ENCODE assay signal across 8 cellular contexts in the genomic region with DNA sequence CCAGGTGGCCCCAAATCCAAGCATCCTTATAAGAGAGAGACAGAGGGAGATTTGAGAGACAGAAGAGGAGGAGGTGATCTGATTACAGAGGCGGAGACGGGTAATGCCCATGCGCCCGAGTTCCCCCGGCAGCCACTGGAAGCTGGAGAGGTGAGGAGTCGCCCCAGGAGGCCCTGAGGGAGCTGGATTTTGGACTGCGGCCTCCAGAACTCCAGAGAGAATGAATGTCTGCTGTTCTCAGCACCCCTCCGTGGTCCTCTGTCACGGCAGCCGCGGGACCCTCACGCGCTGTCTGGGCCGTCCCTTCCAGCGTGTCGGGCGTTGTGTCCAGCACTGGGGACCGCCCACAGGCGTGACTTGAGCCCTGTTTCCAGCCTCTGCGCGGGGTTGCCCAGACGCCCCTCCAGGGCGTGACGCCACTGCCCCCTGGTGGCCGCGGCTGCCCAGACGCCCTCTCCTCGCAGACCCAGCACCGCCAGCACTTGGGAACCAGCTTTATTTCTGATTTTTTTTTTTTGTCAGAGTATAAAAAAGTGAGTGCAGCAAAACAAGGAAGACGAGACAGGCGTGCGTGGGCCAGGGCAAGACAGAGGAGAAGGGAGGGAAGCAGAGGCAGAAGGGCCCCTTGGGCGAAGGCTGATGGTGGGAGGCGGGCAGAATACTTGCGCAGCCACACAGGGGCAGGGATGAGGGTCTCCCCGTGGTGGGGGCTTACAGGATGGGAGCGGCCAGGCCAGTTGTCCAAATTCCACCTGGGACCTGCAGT. TPM values are rescaled to one million over a fixed set of nuclear protein-coding genes. Genes with fewer than 3 reads are reported as not detected.
DNase-seq lines count a peak whose midpoint lies in the region; ATAC-seq and TF ChIP-seq lines count a peak whose summit lies in the region.

No MANE protein-coding gene starts in this region.

- H3K27me3 ChIP-seq in dorsolateral prefrontal cortex (peaks cover 0 to 13% (median 0%) of the 10 kb centered on the region in 45 donors), liver (ENCODE audit: control insufficient read depth in 4 of 4, insufficient read depth in 4 of 4, low read length in 3 of 4) (no peaks in the 10 kb centered on the region)

- DNase-seq in COLO668 (lab: John Stamatoyannopoulos, UW; ENCODE audit: unreplicated experiment) (peak; percentile 87), NCI-H748 (lab: John Stamatoyannopoulos, UW; ENCODE audit: unreplicated experiment) (peak; percentile 76), dorsolateral prefrontal cortex (peak; percentile 67 to 92 (median 86))
- DNase-seq in activated CD4-positive, alpha-beta T cell treated with anti-CD3 and anti-CD28 coated beads, Interleukin-2, amount 50 U/mL, for 48 hours, result peak; percentile 84
- peak; percentile 78 for DNase-seq in stimulated activated CD4-positive, alpha-beta T cell treated with anti-CD3 and anti-CD28 coated beads, Interleukin-4, amount 100 ng/mL, for 24 hours

- TF ChIP-seq RAD21 in liver (IDR thresholded peaks at IDR 0.05), result peak; percentile 94 to 97

- H3K4me3 ChIP-seq in dorsolateral prefrontal cortex (peak overlapping the region in 55 of 59 donors; percentile 7 to 63 (median 38)), liver (ENCODE audit: low read depth in 1 of 3, low read length in 3 of 3) (peak overlapping the region in 2 of 3 donors; percentile 30 to 40)

- H3K9me3 ChIP-seq in liver (ENCODE audit: control insufficient read depth in 4 of 4, low read length in 3 of 4), result no peaks in the 10 kb centered on the region

- H3K9ac ChIP-seq in liver (ENCODE audit: low read depth in 1 of 2, low read length in 2 of 2), result peak overlapping the region in 1 of 2 donors; percentile 28

- 12% methylated on average over 37 of the region's 37 CpGs for WGBS in liver

- peaks cover 13 to 56% (median 36%) of the 10 kb centered on the region in 4 donors for H3K4me1 ChIP-seq in liver (ENCODE audit: control insufficient read depth in 4 of 4, insufficient read depth in 4 of 4, low read length in 3 of 4)

- H3K36me3 ChIP-seq in liver (ENCODE audit: control insufficient read depth in 4 of 4, insufficient read depth in 3 of 4, low read depth in 1 of 4, low read length in 3 of 4), result no peaks in the 10 kb centered on the region

- intact Hi-C loops in dorsolateral prefrontal cortex (cut with DNase I), result loop anchor here (2.0 to 10.0 kb wide), 7 partner anchors 63 to 437 kb away; partner anchors contain the start of genes ABHD16B (in 1 of the 2), PTK6 (in 1 of the 2) and TPD52L2 (in 1 of the 2)

- ATAC-seq in HG02610 (IDR thresholded peaks at IDR 0.05; ENCODE audit: unreplicated experiment) (peak; percentile 31), GM21737 (IDR thresholded peaks at IDR 0.05; ENCODE audit: unreplicated experiment) (no peak)

- peak overlapping the region in 53 of 59 donors; percentile 6 to 88 (median 61) for H3K27ac ChIP-seq in dorsolateral prefrontal cortex
- peak overlapping the region; percentile 65 to 66 for H3K27ac ChIP-seq in liver (ENCODE audit: low read depth in 1 of 2, low read length in 2 of 2)

- TF ChIP-seq CTCF in dorsolateral prefrontal cortex (IDR thresholded peaks at IDR 0.05 in 54 of 56, conservative IDR thresholded peaks at IDR 0.05 in 2 of 56; ENCODE audit: low read depth in 1 of 56, partially characterized antibody in 56 of 56), result peak; percentile 90 to 100 (median 98)
- TF ChIP-seq CTCF in liver (IDR thresholded peaks at IDR 0.05; ENCODE audit: low read depth, low read length, missing input control), result peak; percentile 97

TF ChIP-seq in liver, 16 proteins besides CTCF, POLR2A, EP300 and RAD21:
- TF ChIP-seq SP1 (IDR thresholded peaks at IDR 0.05) (no peak), FOXA2 (IDR thresholded peaks at IDR 0.05) (no peak), ZBTB33 (IDR thresholded peaks at IDR 0.05) (no peak), HNF4A (conservative IDR thresholded peaks at IDR 0.05) (peak in 1 of 2 donors; percentile 16), YY1 (IDR thresholded peaks at IDR 0.05) (no peak), EGR1 (IDR thresholded peaks at IDR 0.05; ENCODE audit: low read depth in 2 of 2) (peak in 1 of 2 donors; percentile 14), FOXA1 (IDR thresholded peaks at IDR 0.05) (no peak), ATF3 (IDR thresholded peaks at IDR 0.05) (no peak), REST (IDR thresholded peaks at IDR 0.05) (peak; percentile 31)
- TF ChIP-seq, protein P1, sequence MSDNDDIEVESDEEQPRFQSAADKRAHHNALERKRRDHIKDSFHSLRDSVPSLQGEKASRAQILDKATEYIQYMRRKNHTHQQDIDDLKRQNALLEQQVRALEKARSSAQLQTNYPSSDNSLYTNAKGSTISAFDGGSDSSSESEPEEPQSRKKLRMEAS (IDR thresholded peaks at IDR 0.05), result peak; percentile 25

RNA-seq across cellular contexts. Expression of gene ZNF512B, which starts 4.1 kb away (rescaled TPM):
- total RNA-seq in dorsolateral prefrontal cortex, result 10 to 100 TPM; 18.7 to 37.5 (median 26.3) TPM
- total RNA-seq in liver, result 10 to 100 TPM in 1 of 2 donors, 1 to 10 TPM in 1; 9.2 to 11.8 TPM
- 10 to 100 TPM in 1 of 2 donors, 1 to 10 TPM in 1; 1.8 to 10.4 TPM for polyA plus RNA-seq in liver

RNA-seq across cellular contexts. Expression of gene SAMD10, which starts 5.6 kb away (rescaled TPM):
- total RNA-seq in dorsolateral prefrontal cortex (10 to 100 TPM in 38 of 120 experiments, 1 to 10 TPM in 82; 4.0 to 15.8 (median 8.8) TPM), liver (1 to 10 TPM; 1.4 to 2.8 TPM)
- 1 to 10 TPM in 1 of 2 donors, under 1 TPM in 1; 0.74 to 3.4 TPM for polyA plus RNA-seq in liver

RNA-seq across cellular contexts. Expression of gene PRPF6, which starts 7.1 kb away (rescaled TPM):
- 10 to 100 TPM; 41.9 to 83.8 (median 68.3) TPM for total RNA-seq in dorsolateral prefrontal cortex
- total RNA-seq in liver, result 10 to 100 TPM; 24.2 to 24.9 TPM
- 10 to 100 TPM; 16.3 to 22.0 TPM for polyA plus RNA-seq in liver

RNA-seq across cellular contexts. Expression of gene UCKL1, which starts 17.6 kb away (rescaled TPM):
- total RNA-seq in dorsolateral prefrontal cortex (10 to 100 TPM; 22.1 to 74.1 (median 40.8) TPM), liver (10 to 100 TPM; 16.4 to 20.4 TPM)
- 10 to 100 TPM; 16.4 to 20.1 TPM for polyA plus RNA-seq in liver
